In the genomic region with DNA sequence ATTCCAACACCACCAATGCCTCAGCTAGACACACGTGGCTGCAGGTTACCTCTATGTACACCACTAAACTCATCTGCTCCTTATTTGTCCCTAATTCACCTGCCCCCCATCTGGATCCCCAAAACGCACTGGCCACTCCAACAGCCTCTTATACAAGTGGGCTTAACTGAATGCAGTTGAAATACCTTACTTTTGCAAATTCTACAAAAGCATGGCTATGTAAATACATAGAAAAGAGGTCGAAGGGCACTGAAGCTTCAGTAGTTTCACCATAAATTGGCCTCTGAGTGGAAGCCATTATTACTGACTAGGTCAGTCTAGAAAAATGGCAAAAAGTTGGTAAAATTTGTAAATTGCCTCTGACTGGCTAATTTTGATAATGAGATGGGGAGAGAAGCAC, we compare ENCODE assay signal across 8 cellular contexts.
"Had no signal": no experiment of that assay in that cellular context is flagged by ENCODE, and none has a peak within 500 bp of the region (broad histone marks: within the 10 kb centered on the region; RNA-seq: fewer than 3 reads in every experiment).

No MANE protein-coding gene starts in this region.

- FAIRE-seq: G401.6, GM12878, GM12891, GM12892, GM18507, GM19239 had no signal

- ATAC-seq: GM12878 had no signal

- DNase-seq: GDM1, GF-D8 had no signal

- H3K4me3 ChIP-seq: GM12878 had no signal
